ENCODE assay signal across 21 cellular contexts in the genomic region with DNA sequence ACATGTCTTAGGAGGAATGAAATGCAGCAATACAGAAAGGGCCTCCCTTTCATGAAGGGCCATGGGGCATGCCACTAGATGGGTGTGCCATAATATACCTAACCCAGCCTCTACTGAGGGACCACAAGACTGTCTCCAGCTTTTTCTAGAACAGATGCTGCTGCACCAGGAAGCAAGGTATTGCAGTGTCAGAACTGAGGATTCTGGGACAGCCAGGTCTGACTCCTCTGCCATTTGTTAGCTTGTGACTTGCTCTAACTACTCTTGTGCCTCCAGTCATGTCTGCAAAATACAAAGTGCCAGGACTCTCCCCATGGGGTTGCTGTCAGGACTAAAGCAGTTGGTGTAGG. TPM values are rescaled to one million over a fixed set of nuclear protein-coding genes. Genes with fewer than 3 reads are reported as not detected.
DNase-seq lines count a peak whose midpoint lies in the region; ATAC-seq, FAIRE-seq and TF ChIP-seq lines count a peak whose summit lies in the region.
"Had no signal": no experiment of that assay in that cellular context is flagged by ENCODE, and none has a peak within 500 bp of the region (broad histone marks: within the 10 kb centered on the region; RNA-seq: fewer than 3 reads in every experiment).

No MANE protein-coding gene starts in this region.

- peaks cover 4% of the 10 kb centered on the region for H3K9me1 ChIP-seq in K562 (ENCODE audit: control insufficient read depth, insufficient read depth, low read length)

- in situ Hi-C loops in HepG2 (cut with HindIII; ENCODE audit: extremely low pct_ligation_motif_present, low pct_unique_long_range_greater_than_20kb), result no loop called here
- in situ Hi-C loops in K562 (cut with MboI), result no loop called here

- H2AFZ ChIP-seq in HepG2 (ENCODE audit: low read length), result no peak overlapping the region
- no peak overlapping the region for H2AFZ ChIP-seq in K562 (ENCODE audit: low read depth, low read length)
- no peak overlapping the region for H2AFZ ChIP-seq in mesenchymal stem cell (ENCODE audit: low read depth, low read length)
- H2AFZ ChIP-seq: GM23338 had no signal

- H2BK120ac ChIP-seq in mesenchymal stem cell (ENCODE audit: low read depth, low read length), result no peak overlapping the region

- DNase-seq in right lobe of liver, result peak in 1 of 3 donors; percentile 30
- no peak for DNase-seq in HepG2 (ENCODE audit: low spot score)
- DNase-seq in K562 (ENCODE audit: extremely low read depth in 1 of 4, low spot score in 3 of 4), result no peak
- no peak for DNase-seq in mesenchymal stem cell
- no peak for DNase-seq in NCI-H1417 treated with DMSO at 0.1 percent for 48 hours (lab: John Stamatoyannopoulos, UW)
- DNase-seq: ACHN; BE2C; C1 segment of cervical spinal cord; CD4-positive, CD25-positive, alpha-beta regulatory T cell; CD8-positive, alpha-beta memory T cell; COR-L47; HCEC 1CT; HFFc6 had no signal

- no peak overlapping the region for H4K8ac ChIP-seq in mesenchymal stem cell (ENCODE audit: low read length)

- no peak for TF ChIP-seq POLR2A in right lobe of liver (IDR thresholded peaks at IDR 0.05)
- no peak for TF ChIP-seq POLR2A in HepG2 (IDR thresholded peaks at IDR 0.05; ENCODE audit: insufficient read depth in 1 of 2, low read depth in 2 of 2, low read length in 2 of 2)
- no peak for TF ChIP-seq POLR2A in K562 (conservative IDR thresholded peaks at IDR 0.05)

- H3K23ac ChIP-seq in mesenchymal stem cell (ENCODE audit: low read length in 2 of 2), result no peak overlapping the region

- no peaks in the 10 kb centered on the region for H4K20me1 ChIP-seq in HepG2 (ENCODE audit: insufficient read depth, low read length)
- H4K20me1 ChIP-seq in K562 (replicated peaks; ENCODE audit: control insufficient read depth, insufficient read depth, low read length), result no peaks in the 10 kb centered on the region; the same call in 1 of the 2 replicates

- H2BK15ac ChIP-seq in mesenchymal stem cell (ENCODE audit: low read depth, poor library complexity, severe bottlenecking), result no peak overlapping the region

- ATAC-seq in right lobe of liver, result no peak
- ATAC-seq in HepG2, result no peak
- ATAC-seq in K562, result no peak; the same call in 2 of the 3 replicates
- ATAC-seq in HG03442 (IDR thresholded peaks at IDR 0.05; ENCODE audit: unreplicated experiment), result no peak
- ATAC-seq: GM23338 had no signal

- H2AK5ac ChIP-seq in mesenchymal stem cell (ENCODE audit: low read length, severe bottlenecking), result no peak overlapping the region

- H3K4me1 ChIP-seq in right lobe of liver (peaks cover 0 to 15% (median 2%) of the 10 kb centered on the region in 4 donors), HepG2 (ENCODE audit: insufficient read depth, low read length) (no peaks in the 10 kb centered on the region), K562 (replicated peaks in 1 of 2; ENCODE audit: control insufficient read depth in 2 of 2, insufficient read depth in 2 of 2, low read length in 2 of 2) (no peaks in the 10 kb centered on the region), mesenchymal stem cell (ENCODE audit: control insufficient read depth, insufficient read depth, low read depth, low read length) (no peaks in the 10 kb centered on the region)
- H3K4me1 ChIP-seq: BE2C had no signal

- no peak overlapping the region for H2BK12ac ChIP-seq in mesenchymal stem cell (ENCODE audit: low read length in 2 of 2)

- H3K36me3 ChIP-seq in right lobe of liver (peaks cover 0 to 70% (median 36%) of the 10 kb centered on the region in 4 donors), HepG2 (replicated peaks in 1 of 2; ENCODE audit: control insufficient read depth in 1 of 2, insufficient read depth in 2 of 2, low read length in 2 of 2) (peaks cover 41 to 77% of the 10 kb centered on the region in 2 experiments), K562 (ENCODE audit: control insufficient read depth, insufficient read depth, low read length) (peaks cover 91% of the 10 kb centered on the region), mesenchymal stem cell (ENCODE audit: control insufficient read depth in 1 of 2, insufficient read depth in 2 of 2, low read depth in 1 of 2, low read length in 2 of 2) (peaks cover 58 to 83% of the 10 kb centered on the region in 2 experiments)

- intact Hi-C loops in right lobe of liver (cut with DNase I) (no loop called here), HepG2 (cut with micrococcal nuclease; ENCODE audit: unreplicated experiment) (no loop called here), K562 (cut with micrococcal nuclease) (no loop called here)

- no peak overlapping the region for H3K4me2 ChIP-seq in HepG2 (ENCODE audit: low read depth, low read length)
- H3K4me2 ChIP-seq in K562 (ENCODE audit: insufficient read depth, low read length), result no peak overlapping the region
- no peak overlapping the region for H3K4me2 ChIP-seq in mesenchymal stem cell (ENCODE audit: low read length, poor library complexity, severe bottlenecking)
- H3K4me2 ChIP-seq: GM23338 had no signal

- H3K4ac ChIP-seq in mesenchymal stem cell (ENCODE audit: low read depth in 1 of 2, low read length in 2 of 2), result no peak overlapping the region

- H3K9me3 ChIP-seq in right lobe of liver (no peaks in the 10 kb centered on the region), HepG2 (ENCODE audit: low read length) (no peaks in the 10 kb centered on the region), K562 (replicated peaks; ENCODE audit: control insufficient read depth, insufficient read depth, low read depth, low read length) (no peaks in the 10 kb centered on the region), mesenchymal stem cell (ENCODE audit: control insufficient read depth, low read length) (no peaks in the 10 kb centered on the region)
- H3K9me3 ChIP-seq: BE2C had no signal

- no peak overlapping the region for H3K18ac ChIP-seq in mesenchymal stem cell (ENCODE audit: low read depth in 1 of 2, low read length in 2 of 2)

- no peaks in the 10 kb centered on the region for H3K27me3 ChIP-seq in right lobe of liver
- no peaks in the 10 kb centered on the region for H3K27me3 ChIP-seq in HepG2 (ENCODE audit: control insufficient read depth in 1 of 2, insufficient read depth in 2 of 2, low read length in 2 of 2)
- no peaks in the 10 kb centered on the region for H3K27me3 ChIP-seq in K562 (ENCODE audit: control insufficient read depth in 2 of 2, insufficient read depth in 2 of 2, low read length in 2 of 2)
- H3K27me3 ChIP-seq in mesenchymal stem cell (ENCODE audit: control insufficient read depth in 1 of 2, insufficient read depth in 1 of 2, low read length in 2 of 2), result no peaks in the 10 kb centered on the region
- H3K27me3 ChIP-seq: BE2C had no signal

- CTCF ChIA-PET in HepG2 (lab: Yijun Ruan, JAX; ENCODE audit: low intra/inter-chr PET ratio, low total read pairs), result no interaction called here
- CTCF ChIA-PET in K562 (lab: Yijun Ruan, JAX; ENCODE audit: low intra/inter-chr PET ratio), result interaction anchor here (0.6 kb wide), 1 partner anchor 289 kb away, joined by 3 read pairs; no protein-coding TSS in a partner anchor

- no peak for TF ChIP-seq CTCF in right lobe of liver (IDR thresholded peaks at IDR 0.05)
- TF ChIP-seq CTCF in HepG2 (CRISPR knock-in tag; IDR thresholded peaks at IDR 0.05), result no peak
- TF ChIP-seq CTCF in K562 (IDR thresholded peaks at IDR 0.05 in 2 of 3, conservative IDR thresholded peaks at IDR 0.05 in 1 of 3; ENCODE audit: insufficient read depth in 2 of 3, low read depth in 1 of 3, low read length in 3 of 3), result no peak

- H4K91ac ChIP-seq in mesenchymal stem cell (ENCODE audit: low read length), result no peak overlapping the region

- peak overlapping the region in 2 of 3 donors; percentile 4 to 72 for H3K27ac ChIP-seq in right lobe of liver
- no peak overlapping the region for H3K27ac ChIP-seq in HepG2 (ENCODE audit: extremely low read length, insufficient read depth, low read length)
- H3K27ac ChIP-seq in K562 (ENCODE audit: extremely low read depth, low read depth, low read length), result no peak overlapping the region
- no peak overlapping the region for H3K27ac ChIP-seq in mesenchymal stem cell (ENCODE audit: low read length, poor library complexity, severe bottlenecking)

- no peak overlapping the region for H3K4me3 ChIP-seq in right lobe of liver
- no peak overlapping the region for H3K4me3 ChIP-seq in HepG2 (replicated peaks in 1 of 3; ENCODE audit: insufficient read depth in 1 of 3, low read depth in 2 of 3, low read length in 3 of 3)
- H3K4me3 ChIP-seq in K562, result no peak overlapping the region
- H3K4me3 ChIP-seq in mesenchymal stem cell (ENCODE audit: insufficient read depth in 1 of 2, low read depth in 1 of 2, low read length in 2 of 2), result no peak overlapping the region
- H3K4me3 ChIP-seq: GM23338 had no signal

- peak overlapping the region; percentile 14 for H2BK5ac ChIP-seq in mesenchymal stem cell (ENCODE audit: low read depth, low read length, poor library complexity, severe bottlenecking)

- FAIRE-seq in HepG2 (lab: Jason Lieb, UNC), result no peak
- no peak for FAIRE-seq in K562 (lab: Jason Lieb, UNC)
- FAIRE-seq: A204.1, D721Med, G401.6, GM12891, H54, HTR-8/SVneo had no signal

- TF ChIP-seq EP300 in HepG2 (IDR thresholded peaks at IDR 0.05; ENCODE audit: low read depth in 2 of 2, low read length in 2 of 2), result no peak
- no peak for TF ChIP-seq EP300 in HepG2 (CRISPR knock-in tag; IDR thresholded peaks at IDR 0.05; ENCODE audit: borderline replicate concordance)
- no peak for TF ChIP-seq EP300 in K562 (IDR thresholded peaks at IDR 0.05; ENCODE audit: low read length)

- no peak overlapping the region for H3K9ac ChIP-seq in HepG2 (ENCODE audit: insufficient read depth, low read depth, low read length)
- no peak overlapping the region for H3K9ac ChIP-seq in K562 (ENCODE audit: insufficient read depth in 1 of 2, low read depth in 2 of 2, low read length in 2 of 2)
- no peak overlapping the region for H3K9ac ChIP-seq in mesenchymal stem cell (ENCODE audit: low read length)

- no peak overlapping the region for H3K14ac ChIP-seq in mesenchymal stem cell (ENCODE audit: low read length in 2 of 2)

- H3K79me1 ChIP-seq in mesenchymal stem cell (replicated peaks; ENCODE audit: low read length, poor library complexity, severe bottlenecking), result peaks cover 3% of the 10 kb centered on the region

- TF ChIP-seq RAD21 in HepG2 (CRISPR knock-in tag; IDR thresholded peaks at IDR 0.05) (no peak), K562 (CRISPR knock-in tag; conservative IDR thresholded peaks at IDR 0.05 in 1 of 2, IDR thresholded peaks at IDR 0.05 in 1 of 2) (no peak)

- POLR2A ChIA-PET in HepG2 (lab: Yijun Ruan, JAX) (no interaction called here), K562 (lab: Yijun Ruan, JAX) (interaction anchor here (0.8 kb wide), 1 partner anchor 13 kb away, joined by 3 read pairs; no protein-coding TSS in a partner anchor)

- BruUV-seq in HepG2 (replicated peaks; lab: Mats Ljungman, UMichigan) (no TSS peak), K562 (replicated peaks; lab: Mats Ljungman, UMichigan) (no TSS peak)

- H3K79me2 ChIP-seq in HepG2 (ENCODE audit: insufficient read depth, low read length) (no peaks in the 10 kb centered on the region), K562 (ENCODE audit: control insufficient read depth, insufficient read depth, low read length) (no peaks in the 10 kb centered on the region)

RNA-seq across cellular contexts. Expression of gene HIRA, which starts 53.2 kb away (rescaled TPM):
- total RNA-seq in right lobe of liver (10 to 100 TPM; 14.6 to 25.0 (median 17.8) TPM), HepG2 (2016; rRNA removed; fragmentation: Illumina TruSeq; extraction: Trizol) (29.2 and 36.7 TPM in 2 replicates), K562 (2014; rRNA removed) (58.3 and 70.6 TPM in 2 replicates), K562 (2014; rRNA removed; fragmentation: Illumina TruSeq; extraction: Trizol) (53.9 and 54.0 TPM in 2 replicates), K562 (2015; rRNA removed; fragmentation: Illumina TruSeq; extraction: Trizol) (57.5 and 58.4 TPM in 2 replicates), K562 (2021) (115 and 132 TPM in 2 replicates)
- total RNA-seq in HepG2 (2016; cell fraction: cytosol; rRNA removed; fragmentation: Illumina TruSeq; extraction: Trizol; ENCODE audit: low read depth), result 7.9 and 8.8 TPM in 2 replicates
- total RNA-seq in HepG2 (2016; cell fraction: insoluble cytoplasmic fraction; rRNA removed; fragmentation: Illumina TruSeq; extraction: Trizol), result 29.9 and 34.4 TPM in 2 replicates
- total RNA-seq in HepG2 (2016; cell fraction: membrane; rRNA removed; fragmentation: Illumina TruSeq; extraction: Trizol), result 34.9 and 37.0 TPM in 2 replicates
- 23.0 and 28.4 TPM in 2 replicates for total RNA-seq in HepG2 (2016; cell fraction: nucleus; rRNA removed; fragmentation: Illumina TruSeq; extraction: Trizol)
- polyA plus RNA-seq in HepG2 (2011; rRNA removed) (21.5 and 29.9 TPM in 2 replicates), K562 (2011; rRNA removed) (71.7 and 82.2 TPM in 2 replicates), K562 (2014; fragmentation: Illumina TruSeq; extraction: Trizol) (106 and 114 TPM in 2 replicates), K562 (2014; fragmentation: Nextera tagmentation; extraction: Ambion mirVana) (1 to 10 TPM in 1 of 2 experiments, under 1 TPM in 1; 0.96 to 1.2 TPM), K562 (2014; rRNA removed) (80.0 and 80.8 TPM in 2 replicates)
- polyA plus RNA-seq in HepG2 (2011; cell fraction: cytosol; rRNA removed), result 22.7 and 25.6 TPM in 2 replicates
- polyA plus RNA-seq in HepG2 (2011; cell fraction: nucleus; rRNA removed), result 30.9 and 31.6 TPM in 2 replicates
- polyA plus RNA-seq in HepG2 (2012), result 24.0 and 24.5 TPM in 2 replicates
- 7.9 and 9.2 TPM in 2 replicates for polyA plus RNA-seq in HepG2 (2016; cell fraction: cytosol; fragmentation: Illumina TruSeq; extraction: Trizol; ENCODE audit: low read depth)
- polyA plus RNA-seq in HepG2 (2016; cell fraction: insoluble cytoplasmic fraction; fragmentation: Illumina TruSeq; extraction: Trizol; ENCODE audit: low read depth), result 41.6 and 52.8 TPM in 2 replicates
- polyA plus RNA-seq in HepG2 (2016; cell fraction: membrane; fragmentation: Illumina TruSeq; extraction: Trizol; ENCODE audit: low read depth), result 29.8 and 32.4 TPM in 2 replicates
- 44.6 and 49.3 TPM in 2 replicates for polyA plus RNA-seq in HepG2 (2016; cell fraction: nucleus; fragmentation: Illumina TruSeq; extraction: Trizol; ENCODE audit: insufficient read depth, low read depth)
- polyA minus RNA-seq in HepG2 (2011; rRNA and poly(A)+ RNA removed; ENCODE audit: low replicate concordance), result 34.3 and 50.7 TPM in 2 replicates
- polyA minus RNA-seq in HepG2 (2011; cell fraction: cytosol; rRNA and poly(A)+ RNA removed), result 15.3 and 17.9 TPM in 2 replicates
- polyA minus RNA-seq in HepG2 (2011; cell fraction: nucleus; rRNA and poly(A)+ RNA removed), result 14.4 and 14.7 TPM in 2 replicates
- total RNA-seq in K562 (2011; cell fraction: chromatin; rRNA removed; ENCODE audit: low replicate concordance), result 103 and 120 TPM in 2 replicates
- 79.7 and 81.6 TPM in 2 replicates for total RNA-seq in K562 (2011; cell fraction: nucleolus; rRNA removed)
- 66.5 and 67.1 TPM in 2 replicates for total RNA-seq in K562 (2011; cell fraction: nucleoplasm; rRNA removed)
- polyA plus RNA-seq in K562 (2011; cell fraction: cytosol; rRNA removed), result 105 and 109 TPM in 2 replicates
- polyA plus RNA-seq in K562 (2011; cell fraction: nucleus; rRNA removed), result 104 and 124 TPM in 2 replicates
- polyA plus RNA-seq in K562 (2012), result 91.6 and 91.8 TPM in 2 replicates
- polyA minus RNA-seq in K562 (2011; rRNA and poly(A)+ RNA removed), result 93.7 and 126 TPM in 2 replicates
- 65.3 and 93.4 TPM in 2 replicates for polyA minus RNA-seq in K562 (2011; cell fraction: cytosol; rRNA and poly(A)+ RNA removed)
- 30.3 and 61.3 TPM in 2 replicates for polyA minus RNA-seq in K562 (2011; cell fraction: nucleus; rRNA and poly(A)+ RNA removed)
- polyA plus RNA-seq in mesenchymal stem cell (2013, experiment 1 of 2), result 13.4 TPM
- polyA plus RNA-seq in mesenchymal stem cell (2013, experiment 2 of 2), result 13.6 TPM

RNA-seq across cellular contexts. Expression of gene MRPL40, which starts 54.0 kb away (rescaled TPM):
- 10 to 100 TPM; 23.6 to 38.8 (median 27.8) TPM for total RNA-seq in right lobe of liver
- total RNA-seq in HepG2 (2016; rRNA removed; fragmentation: Illumina TruSeq; extraction: Trizol), result 79.7 and 107 TPM in 2 replicates
- total RNA-seq in HepG2 (2016; cell fraction: cytosol; rRNA removed; fragmentation: Illumina TruSeq; extraction: Trizol; ENCODE audit: low read depth), result 29.3 and 31.9 TPM in 2 replicates
- total RNA-seq in HepG2 (2016; cell fraction: insoluble cytoplasmic fraction; rRNA removed; fragmentation: Illumina TruSeq; extraction: Trizol), result 80.6 and 113 TPM in 2 replicates
- total RNA-seq in HepG2 (2016; cell fraction: membrane; rRNA removed; fragmentation: Illumina TruSeq; extraction: Trizol), result 28.9 and 33.0 TPM in 2 replicates
- 29.8 and 31.8 TPM in 2 replicates for total RNA-seq in HepG2 (2016; cell fraction: nucleus; rRNA removed; fragmentation: Illumina TruSeq; extraction: Trizol)
- polyA plus RNA-seq in HepG2 (2011; rRNA removed), result 38.2 and 42.7 TPM in 2 replicates
- 25.2 and 25.5 TPM in 2 replicates for polyA plus RNA-seq in HepG2 (2011; cell fraction: cytosol; rRNA removed)
- polyA plus RNA-seq in HepG2 (2011; cell fraction: nucleus; rRNA removed), result 9.5 and 11.2 TPM in 2 replicates
- 32.8 and 36.4 TPM in 2 replicates for polyA plus RNA-seq in HepG2 (2012)
- polyA plus RNA-seq in HepG2 (2016; cell fraction: cytosol; fragmentation: Illumina TruSeq; extraction: Trizol; ENCODE audit: low read depth), result 29.8 and 33.0 TPM in 2 replicates
- 106 and 109 TPM in 2 replicates for polyA plus RNA-seq in HepG2 (2016; cell fraction: insoluble cytoplasmic fraction; fragmentation: Illumina TruSeq; extraction: Trizol; ENCODE audit: low read depth)
- 24.7 and 29.2 TPM in 2 replicates for polyA plus RNA-seq in HepG2 (2016; cell fraction: membrane; fragmentation: Illumina TruSeq; extraction: Trizol; ENCODE audit: low read depth)
- 48.5 and 49.1 TPM in 2 replicates for polyA plus RNA-seq in HepG2 (2016; cell fraction: nucleus; fragmentation: Illumina TruSeq; extraction: Trizol; ENCODE audit: insufficient read depth, low read depth)
- 7.4 and 19.3 TPM in 2 replicates for polyA minus RNA-seq in HepG2 (2011; rRNA and poly(A)+ RNA removed; ENCODE audit: low replicate concordance)
- 4.8 and 7.9 TPM in 2 replicates for polyA minus RNA-seq in HepG2 (2011; cell fraction: cytosol; rRNA and poly(A)+ RNA removed)
- polyA minus RNA-seq in HepG2 (2011; cell fraction: nucleus; rRNA and poly(A)+ RNA removed), result 5.7 and 7.7 TPM in 2 replicates
- total RNA-seq in K562 (2011; cell fraction: chromatin; rRNA removed; ENCODE audit: low replicate concordance), result 13.9 and 26.1 TPM in 2 replicates
- total RNA-seq in K562 (2011; cell fraction: nucleolus; rRNA removed), result 29.0 and 32.5 TPM in 2 replicates
- total RNA-seq in K562 (2011; cell fraction: nucleoplasm; rRNA removed), result 25.1 and 32.0 TPM in 2 replicates
- 160 and 182 TPM in 2 replicates for total RNA-seq in K562 (2014; rRNA removed)
- total RNA-seq in K562 (2014; rRNA removed; fragmentation: Illumina TruSeq; extraction: Trizol), result 208 and 209 TPM in 2 replicates
- 181 and 198 TPM in 2 replicates for total RNA-seq in K562 (2015; rRNA removed; fragmentation: Illumina TruSeq; extraction: Trizol)
- 132 and 144 TPM in 2 replicates for total RNA-seq in K562 (2021)
- 175 and 219 TPM in 2 replicates for polyA plus RNA-seq in K562 (2011; rRNA removed)
- 88.3 and 113 TPM in 2 replicates for polyA plus RNA-seq in K562 (2011; cell fraction: cytosol; rRNA removed)
- polyA plus RNA-seq in K562 (2011; cell fraction: nucleus; rRNA removed), result 34.6 and 66.5 TPM in 2 replicates
- polyA plus RNA-seq in K562 (2012), result 159 TPM in 2 replicates
- 197 and 237 TPM in 2 replicates for polyA plus RNA-seq in K562 (2014; fragmentation: Illumina TruSeq; extraction: Trizol)
- 100 to 1,000 TPM; 601 to 652 TPM for polyA plus RNA-seq in K562 (2014; fragmentation: Nextera tagmentation; extraction: Ambion mirVana)
- 223 TPM in 2 replicates for polyA plus RNA-seq in K562 (2014; rRNA removed)
- polyA minus RNA-seq in K562 (2011; rRNA and poly(A)+ RNA removed), result 52.5 and 73.2 TPM in 2 replicates
- polyA minus RNA-seq in K562 (2011; cell fraction: cytosol; rRNA and poly(A)+ RNA removed), result 31.3 and 34.3 TPM in 2 replicates
- polyA minus RNA-seq in K562 (2011; cell fraction: nucleus; rRNA and poly(A)+ RNA removed), result 12.0 and 31.3 TPM in 2 replicates
- 39.0 TPM for polyA plus RNA-seq in mesenchymal stem cell (2013, experiment 1 of 2)
- polyA plus RNA-seq in mesenchymal stem cell (2013, experiment 2 of 2), result 39.5 TPM

Comparison
In these comparisons a context has a peak if more than half of its experiments do, and no peak if none do; other contexts are left out.
1. H3K27ac ChIP-seq: peak in right lobe of liver (2 of 3); none in HepG2 (single experiment), K562 (single experiment) and mesenchymal stem cell (single experiment).